In the genomic region with DNA sequence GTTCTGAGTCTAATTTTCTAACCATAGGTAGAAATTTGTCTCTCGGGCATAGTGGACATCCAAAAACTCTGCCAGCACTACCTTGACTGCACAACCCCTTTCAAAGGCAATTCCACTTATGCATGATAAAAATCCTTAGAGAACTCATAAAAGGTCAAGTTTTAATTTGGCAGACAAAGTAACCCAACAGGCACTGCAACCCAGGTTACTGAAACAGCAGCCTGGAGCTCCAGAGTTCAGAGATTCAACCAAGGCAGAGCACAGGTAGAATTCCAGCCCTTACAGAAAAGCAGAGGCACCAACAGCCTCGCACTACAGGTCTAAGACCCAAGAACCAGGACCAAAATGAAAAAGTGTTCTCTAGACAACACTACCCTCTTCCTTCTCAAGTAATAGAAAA, we compare ENCODE assay signal across 13 cellular contexts. TPM values are rescaled to one million over a fixed set of nuclear protein-coding genes. Genes with fewer than 3 reads are reported as not detected.
DNase-seq lines count a peak whose midpoint lies in the region; ATAC-seq, FAIRE-seq and TF ChIP-seq lines count a peak whose summit lies in the region.
"Had no signal": no experiment of that assay in that cellular context is flagged by ENCODE, and none has a peak within 500 bp of the region (broad histone marks: within the 10 kb centered on the region; RNA-seq: fewer than 3 reads in every experiment).

No MANE protein-coding gene starts in this region.

- no peak overlapping the region for H2AFZ ChIP-seq in DND-41 (ENCODE audit: low read depth, low read length)

- 90% methylated on average over 2 of the region's 2 CpGs for WGBS in A549 (ENCODE audit: missing lambda C conversion rate)

- no peak overlapping the region for H3K9ac ChIP-seq in DND-41 (ENCODE audit: low read depth, low read length)
- no peak overlapping the region for H3K9ac ChIP-seq in iPS-20b (ENCODE audit: low read depth, low read length)

- no peaks in the 10 kb centered on the region for H3K9me3 ChIP-seq in A549
- H3K9me3 ChIP-seq in DND-41 (ENCODE audit: insufficient read depth, low read length, severe bottlenecking), result no peaks in the 10 kb centered on the region
- H3K9me3 ChIP-seq in iPS-20b (ENCODE audit: insufficient read depth, low read depth, low read length), result no peaks in the 10 kb centered on the region
- H3K9me3 ChIP-seq: tibial artery had no signal

- peaks cover 32% of the 10 kb centered on the region for H3K79me2 ChIP-seq in DND-41 (ENCODE audit: insufficient read depth, low read length)

- no peaks in the 10 kb centered on the region; the same call in 1 of the 2 replicates for H3K36me3 ChIP-seq in DND-41 (ENCODE audit: insufficient read depth, low read length)
- H3K36me3 ChIP-seq in iPS-20b (ENCODE audit: insufficient read depth, low read depth, low read length), result no peaks in the 10 kb centered on the region
- H3K36me3 ChIP-seq: tibial artery had no signal

- H3K4me3 ChIP-seq in A549, result no peak overlapping the region; the same call in 2 of the 3 replicates
- H3K4me3 ChIP-seq in DND-41 (ENCODE audit: low read depth in 1 of 2, low read length in 2 of 2), result peak overlapping the region in 1 of 2 experiments; percentile 69; a peak in 1 of 4 replicates
- peak overlapping the region; percentile 98 for H3K4me3 ChIP-seq in iPS-20b (ENCODE audit: low read length)

- TF ChIP-seq RAD21 in A549 (conservative IDR thresholded peaks at IDR 0.05 in 1 of 2, IDR thresholded peaks at IDR 0.05 in 1 of 2), result no peak

- H3K27me3 ChIP-seq in DND-41 (ENCODE audit: insufficient read depth, low read length, poor library complexity) (peaks cover 14% of the 10 kb centered on the region), iPS-20b (ENCODE audit: insufficient read depth, low read length) (peaks cover 40% of the 10 kb centered on the region)
- H3K27me3 ChIP-seq: tibial artery had no signal

- TF ChIP-seq POLR2A in A549 (IDR thresholded peaks at IDR 0.05; ENCODE audit: low read length), result no peak

- no peak for FAIRE-seq in A549 (lab: Jason Lieb, UNC)

- TF ChIP-seq CTCF in A549 (IDR thresholded peaks at IDR 0.05) (no peak), DND-41 (IDR thresholded peaks at IDR 0.05; ENCODE audit: borderline replicate concordance, extremely low read depth, low read length, poor library complexity, severe bottlenecking) (no peak)

- H3K4me2 ChIP-seq in A549 (peak overlapping the region; percentile 89), DND-41 (ENCODE audit: insufficient read depth, low read length) (peak overlapping the region; percentile 88)

- no peaks in the 10 kb centered on the region for H3K9me3 Mint-ChIP-seq in activated CD4-positive, alpha-beta memory T cell treated with anti-CD3 and anti-CD28 coated beads, Interleukin-2, amount 10 ng/mL, durations not matched to agents 7 days and 5 days

- peaks cover 14% of the 10 kb centered on the region for H3K27me3 Mint-ChIP-seq in activated CD4-positive, alpha-beta memory T cell treated with anti-CD3 and anti-CD28 coated beads, Interleukin-2, amount 10 ng/mL, durations not matched to agents 7 days and 5 days

- H3K4me1 Mint-ChIP-seq in activated CD4-positive, alpha-beta memory T cell treated with anti-CD3 and anti-CD28 coated beads, Interleukin-2, amount 10 ng/mL, durations not matched to agents 7 days and 5 days, result peaks cover 33% of the 10 kb centered on the region

- H4K20me1 ChIP-seq in DND-41 (ENCODE audit: insufficient read depth, low read length), result peaks cover 13% of the 10 kb centered on the region; the same call in 1 of the 2 replicates

- TF ChIP-seq EP300 in A549 (IDR thresholded peaks at IDR 0.05), result no peak

- H3K27ac ChIP-seq in A549 (no peak overlapping the region), DND-41 (ENCODE audit: low read length) (no peak overlapping the region), iPS-20b (ENCODE audit: low read length) (no peak overlapping the region)
- H3K27ac ChIP-seq: coronary artery had no signal

- peaks cover 2% of the 10 kb centered on the region for H3K36me3 Mint-ChIP-seq in activated CD4-positive, alpha-beta memory T cell treated with anti-CD3 and anti-CD28 coated beads, Interleukin-2, amount 10 ng/mL, durations not matched to agents 7 days and 5 days (ENCODE audit: low read depth)

- DNase-seq in A549 (ENCODE audit: low read depth in 1 of 2, low spot score in 1 of 2) (no peak), DND-41 (no peak), NCI-H82 (lab: John Stamatoyannopoulos, UW) (no peak), AML-193 (lab: John Stamatoyannopoulos, UW) (no peak)
- no peak for DNase-seq in activated CD4-positive, alpha-beta memory T cell treated with anti-CD3 and anti-CD28 coated beads, Interleukin-2, amount 10 ng/mL, durations not matched to agents 7 days and 5 days
- no peak for DNase-seq in stimulated activated CD4-positive, alpha-beta T cell treated with anti-CD3 and anti-CD28 coated beads, Interleukin-1b, Interleukin-23, amount 100 ng/mL, for 48 hours
- DNase-seq: hippocampal formation, Karpas-422, NCI-H446, tibial artery had no signal

- ATAC-seq in A549, result no peak
- no peak for ATAC-seq in DND-41 (ENCODE audit: insufficient read depth, low read depth)
- no peak for ATAC-seq in GM19452 (IDR thresholded peaks at IDR 0.05; ENCODE audit: unreplicated experiment)

- CTCF ChIA-PET in A549 (lab: Yijun Ruan, JAX), result interaction anchor here (0.6 to 16.0 kb wide), 6 partner anchors 26 to 1042 kb away, joined by 3 to 414 read pairs (median 4); no protein-coding TSS in a partner anchor
- CTCF ChIA-PET in activated CD4-positive, alpha-beta memory T cell treated with anti-CD3 and anti-CD28 coated beads, Interleukin-2, amount 10 ng/mL, durations not matched to agents 7 days and 5 days (lab: Charles Lee), result interaction anchor here (0.8 to 1.6 kb wide), 2 partner anchors 19 to 207 kb away, joined by 3 to 4 read pairs; a partner anchor contains a TSS

- H3K4me3 Mint-ChIP-seq in activated CD4-positive, alpha-beta memory T cell treated with anti-CD3 and anti-CD28 coated beads, Interleukin-2, amount 10 ng/mL, durations not matched to agents 7 days and 5 days, result peak overlapping the region; percentile 37

- peaks cover 13% of the 10 kb centered on the region for H3K4me1 ChIP-seq in A549
- peaks cover 25% of the 10 kb centered on the region for H3K4me1 ChIP-seq in DND-41 (ENCODE audit: insufficient read depth, low read length)
- H3K4me1 ChIP-seq in iPS-20b (ENCODE audit: insufficient read depth, low read length), result peaks cover 30% of the 10 kb centered on the region

- H3K27ac Mint-ChIP-seq in activated CD4-positive, alpha-beta memory T cell treated with anti-CD3 and anti-CD28 coated beads, Interleukin-2, amount 10 ng/mL, durations not matched to agents 7 days and 5 days, result no peak overlapping the region

- POLR2A ChIA-PET in A549 (lab: Yijun Ruan, JAX), result no interaction called here
- POLR2A ChIA-PET in activated CD4-positive, alpha-beta memory T cell treated with anti-CD3 and anti-CD28 coated beads, Interleukin-2, amount 10 ng/mL, durations not matched to agents 7 days and 5 days (lab: Charles Lee), result interaction anchor here (1.1 to 2.8 kb wide), 2 partner anchors 14 to 181 kb away, joined by 3 to 11 read pairs; no protein-coding TSS in a partner anchor

TF ChIP-seq in A549, 52 proteins besides CTCF, POLR2A, EP300 and RAD21:
- TF ChIP-seq, protein P1, sequence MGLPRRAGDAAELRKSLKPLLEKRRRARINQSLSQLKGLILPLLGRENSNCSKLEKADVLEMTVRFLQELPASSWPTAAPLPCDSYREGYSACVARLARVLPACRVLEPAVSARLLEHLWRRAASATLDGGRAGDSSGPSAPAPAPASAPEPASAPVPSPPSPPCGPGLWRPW (IDR thresholded peaks at IDR 0.05), result no peak
- TF ChIP-seq ESRRA (IDR thresholded peaks at IDR 0.05; ENCODE audit: borderline replicate concordance, low read length), result no peak
- no peak for TF ChIP-seq BHLHE40 (IDR thresholded peaks at IDR 0.05; ENCODE audit: low read depth, low read length)
- TF ChIP-seq KDM5A (IDR thresholded peaks at IDR 0.05), result no peak
- no peak for TF ChIP-seq CBX8 (IDR thresholded peaks at IDR 0.05)
- TF ChIP-seq HOXA7 (CRISPR knock-in tag; IDR thresholded peaks at IDR 0.05), result no peak
- no peak for TF ChIP-seq GATA3 (IDR thresholded peaks at IDR 0.05; ENCODE audit: borderline replicate concordance)

RNA-seq across cellular contexts. Expression of a gene that starts 1.8 kb away (rescaled TPM):
- polyA plus RNA-seq in A549 (2011; rRNA removed) (32.6 and 41.2 TPM in 2 replicates), A549 (2017; fragmentation: RNase III; extraction: RNeasy Plus Mini Kit Qiagen cat#74134 plus additional on column Dnase treatment) (11.2 to 12.1 TPM (median 12.0 TPM) in 3 replicates)
- 16.8 and 19.1 TPM in 2 replicates for polyA plus RNA-seq in A549 (2012; cell fraction: cytosol; rRNA removed)
- polyA plus RNA-seq in A549 (2012; cell fraction: nucleus; rRNA removed), result 17.0 and 21.0 TPM in 2 replicates
- 40.3 and 40.5 TPM in 2 replicates for polyA minus RNA-seq in A549 (2011; rRNA and poly(A)+ RNA removed)
- total RNA-seq in activated CD4-positive, alpha-beta memory T cell treated with anti-CD3 and anti-CD28 coated beads, Interleukin-2, amount 10 ng/mL, durations not matched to agents 7 days and 5 days, result 10 to 100 TPM; 27.0 to 29.8 TPM
